Comparison of ENCODE assay signal across 16 cellular contexts in genomic region chr10:81502677-81503359, GRCh38.
DNase-seq lines count a peak whose midpoint lies in the region; ATAC-seq and TF ChIP-seq lines count a peak whose summit lies in the region.
"Had no signal": no experiment of that assay in that cellular context is flagged by ENCODE, and none has a peak within 500 bp of the region (broad histone marks: within the 10 kb centered on the region; RNA-seq: fewer than 3 reads in every experiment).

No MANE protein-coding gene starts in this region.

- no peak overlapping the region for H3K23ac ChIP-seq in neuronal stem cell (ENCODE audit: low read depth, low read length, poor library complexity)

- H3K4me1 Mint-ChIP-seq in chondrocyte (ENCODE audit: low read depth), result no peaks in the 10 kb centered on the region

- no peaks in the 10 kb centered on the region for H3K4me1 ChIP-seq in neuronal stem cell (ENCODE audit: control insufficient read depth in 2 of 2, insufficient read depth in 1 of 2, low read depth in 1 of 2, low read length in 2 of 2)
- no peaks in the 10 kb centered on the region for H3K4me1 ChIP-seq in upper lobe of left lung
- H3K4me1 ChIP-seq: HAP-1 had no signal

- H3K4me2 ChIP-seq in neuronal stem cell (ENCODE audit: insufficient read depth, low read length, poor library complexity, severe bottlenecking), result no peak overlapping the region
- H3K4me2 ChIP-seq: BLaER1 treated with 17β-estradiol and CSF1 and Interleukin-3, amounts not matched to agents 10 nM and 100 nM had no signal

- no peak overlapping the region for H3K4me3 Mint-ChIP-seq in chondrocyte (ENCODE audit: unreplicated experiment)
- H3K4me3 Mint-ChIP-seq: CD4-positive, alpha-beta T cell had no signal

- no peak overlapping the region for H4K8ac ChIP-seq in neuronal stem cell (ENCODE audit: low read depth, low read length)

- no peak overlapping the region for H4K91ac ChIP-seq in neuronal stem cell (ENCODE audit: low read depth, low read length, poor library complexity)

- H3K4ac ChIP-seq in neuronal stem cell (ENCODE audit: low read length), result no peak overlapping the region

- TF ChIP-seq CTCF in chondrocyte (IDR thresholded peaks at IDR 0.05), result no peak
- no peak for TF ChIP-seq CTCF in upper lobe of left lung (IDR thresholded peaks at IDR 0.05)

- peak; percentile 56 for DNase-seq in Right ventricle myocardium inferior (ENCODE audit: missing footprints)
- no peak for DNase-seq in left ventricle myocardium superior
- DNase-seq in chondrocyte (ENCODE audit: low spot score), result peak; percentile 90
- no peak for DNase-seq in neuronal stem cell (ENCODE audit: low spot score)
- peak in 1 of 2 donors; percentile 75 for DNase-seq in upper lobe of left lung
- no peak for DNase-seq in activated T-cell treated with anti-CD3 and anti-CD28 coated beads, Interleukin-2, amount 50 U/mL, for 48 hours
- DNase-seq: AML-193; Calu3; CD4-positive, alpha-beta T cell; DMS 273 treated with DMSO at 0.1 percent for 48 hours had no signal

- ATAC-seq in Right ventricle myocardium inferior (no peak), left ventricle myocardium superior (no peak), upper lobe of left lung (ENCODE audit: low FRiP score in 2 of 2) (peak; percentile 19 to 21), HG03108 (IDR thresholded peaks at IDR 0.05; ENCODE audit: unreplicated experiment) (no peak), SK-N-SH treated with all-trans-retinoic acid at 6 μM for 48 hours (no peak)
- ATAC-seq: HepG2 had no signal

- no peak overlapping the region for H3K27ac Mint-ChIP-seq in chondrocyte (ENCODE audit: unreplicated experiment)
- H3K27ac Mint-ChIP-seq: CD4-positive, alpha-beta T cell had no signal

- no peak overlapping the region for H3K14ac ChIP-seq in neuronal stem cell (ENCODE audit: low read length)

- H3K9ac ChIP-seq in neuronal stem cell (ENCODE audit: low read depth, low read length, poor library complexity), result no peak overlapping the region
- H3K9ac ChIP-seq: BLaER1 treated with 17β-estradiol and CSF1 and Interleukin-3, amounts not matched to agents 10 nM and 100 nM had no signal

- H3K9me3 Mint-ChIP-seq in chondrocyte (ENCODE audit: low read depth), result peaks cover 19% of the 10 kb centered on the region

- no peaks in the 10 kb centered on the region for H3K79me1 ChIP-seq in neuronal stem cell (ENCODE audit: low read depth, low read length)

- no peak overlapping the region for H2BK15ac ChIP-seq in neuronal stem cell (ENCODE audit: low read length)

- H2BK5ac ChIP-seq in neuronal stem cell (ENCODE audit: low read length), result no peak overlapping the region

- intact Hi-C loops in Right ventricle myocardium inferior (cut with DNase I), result no loop called here
- intact Hi-C loops in left ventricle myocardium superior (cut with micrococcal nuclease), result no loop called here

- H3K36me3 ChIP-seq in neuronal stem cell (replicated peaks in 1 of 2; ENCODE audit: control insufficient read depth in 2 of 2, insufficient read depth in 2 of 2, low read length in 2 of 2) (no peaks in the 10 kb centered on the region), upper lobe of left lung (no peaks in the 10 kb centered on the region)
- H3K36me3 ChIP-seq: BLaER1 treated with 17β-estradiol and CSF1 and Interleukin-3, amounts not matched to agents 10 nM and 100 nM; HAP-1 had no signal

- H3K36me3 Mint-ChIP-seq in chondrocyte (ENCODE audit: low read depth), result no peaks in the 10 kb centered on the region

- H2BK12ac ChIP-seq in neuronal stem cell (ENCODE audit: low read length), result no peak overlapping the region

- H3K27me3 ChIP-seq in neuronal stem cell (ENCODE audit: control insufficient read depth in 3 of 3, insufficient read depth in 3 of 3, low read depth in 1 of 3, low read length in 3 of 3) (no peaks in the 10 kb centered on the region), upper lobe of left lung (no peaks in the 10 kb centered on the region)
- H3K27me3 ChIP-seq: BLaER1 treated with 17β-estradiol and CSF1 and Interleukin-3, amounts not matched to agents 10 nM and 100 nM had no signal

- H3K9me3 ChIP-seq in neuronal stem cell (replicated peaks in 1 of 2; ENCODE audit: control insufficient read depth in 2 of 2, insufficient read depth in 1 of 2, low read depth in 1 of 2, low read length in 2 of 2) (peaks cover 0 to 2% of the 10 kb centered on the region in 2 donors), upper lobe of left lung (peaks cover 0 to 16% (median 0%) of the 10 kb centered on the region in 4 donors)
- H3K9me3 ChIP-seq: HAP-1 had no signal

- H3K27ac ChIP-seq in neuronal stem cell (replicated peaks; ENCODE audit: low read length), result no peak overlapping the region
- no peak overlapping the region for H3K27ac ChIP-seq in upper lobe of left lung
- H3K27ac ChIP-seq: 22Rv1; BLaER1 treated with 17β-estradiol and CSF1 and Interleukin-3, amounts not matched to agents 10 nM and 100 nM had no signal

- H3K4me3 ChIP-seq in neuronal stem cell (ENCODE audit: low read length in 2 of 2) (peak overlapping the region in 1 of 2 donors; percentile 54), upper lobe of left lung (no peak overlapping the region)
- H3K4me3 ChIP-seq: BLaER1 treated with 17β-estradiol and CSF1 and Interleukin-3, amounts not matched to agents 10 nM and 100 nM; HAP-1 had no signal

- WGBS in neuronal stem cell (ENCODE audit: extremely low coverage in 2 of 2, insufficient read length in 2 of 2, insufficient replicate concordance in 1 of 2), 2 donors, result no CpG with 5 or more reads among the region's 35 CpGs
- 94 to 95% methylated on average over 15 to 33 of the region's 35 CpGs for WGBS in upper lobe of left lung, 2 donors

- H2BK120ac ChIP-seq in neuronal stem cell (ENCODE audit: low read depth, low read length), result no peak overlapping the region

- H2AFZ ChIP-seq in neuronal stem cell (ENCODE audit: low read length), result no peak overlapping the region

- peak overlapping the region; percentile 17 for H3K18ac ChIP-seq in neuronal stem cell (ENCODE audit: low read length)

- no peaks in the 10 kb centered on the region for H3K27me3 Mint-ChIP-seq in chondrocyte (ENCODE audit: low read depth)
- H3K27me3 Mint-ChIP-seq: CD4-positive, alpha-beta T cell had no signal

- H2AK5ac ChIP-seq in neuronal stem cell (ENCODE audit: low read depth, low read length), result no peak overlapping the region

- TF ChIP-seq EP300 in upper lobe of left lung (IDR thresholded peaks at IDR 0.05), result no peak

- TF ChIP-seq POLR2A in upper lobe of left lung (IDR thresholded peaks at IDR 0.05), result no peak

TF ChIP-seq in SK-N-SH treated with all-trans-retinoic acid at 6 μM for 48 hours, 23 proteins besides CTCF, POLR2A, EP300 and RAD21 (continues in another document):
- no peak for TF ChIP-seq ZNF70 (CRISPR knock-in tag; IDR thresholded peaks at IDR 0.05)
- TF ChIP-seq PPARA (CRISPR knock-in tag; IDR thresholded peaks at IDR 0.05; ENCODE audit: borderline replicate concordance), result no peak
- no peak for TF ChIP-seq TOX (CRISPR knock-in tag; IDR thresholded peaks at IDR 0.05; ENCODE audit: borderline replicate concordance)
- no peak for TF ChIP-seq CSDC2 (CRISPR knock-in tag; IDR thresholded peaks at IDR 0.05)
- no peak for TF ChIP-seq RARB (CRISPR knock-in tag; IDR thresholded peaks at IDR 0.05)
- TF ChIP-seq PATZ1 (CRISPR knock-in tag; IDR thresholded peaks at IDR 0.05; ENCODE audit: borderline replicate concordance), result no peak
- no peak for TF ChIP-seq GLIS3 (CRISPR knock-in tag; IDR thresholded peaks at IDR 0.05)
- TF ChIP-seq TSHZ2 (CRISPR knock-in tag; IDR thresholded peaks at IDR 0.05), result no peak
- no peak for TF ChIP-seq BACH2 (CRISPR knock-in tag; IDR thresholded peaks at IDR 0.05; ENCODE audit: borderline replicate concordance)
- no peak for TF ChIP-seq ESRRG (CRISPR knock-in tag; IDR thresholded peaks at IDR 0.05)
- TF ChIP-seq ZFP3 (CRISPR knock-in tag; IDR thresholded peaks at IDR 0.05), result no peak
- no peak for TF ChIP-seq ZC3H10 (CRISPR knock-in tag; IDR thresholded peaks at IDR 0.05)
- TF ChIP-seq ZNF565 (CRISPR knock-in tag; conservative IDR thresholded peaks at IDR 0.05; ENCODE audit: low read depth), result no peak
- no peak for TF ChIP-seq ISL1 (CRISPR knock-in tag; IDR thresholded peaks at IDR 0.05)

Comparison
In these comparisons a context has a peak if more than half of its experiments do, and no peak if none do; other contexts are left out.
1. DNase-seq: peak in Right ventricle myocardium inferior (single experiment) and chondrocyte (single experiment); none in left ventricle myocardium superior (single experiment), neuronal stem cell (single experiment) and activated T-cell treated with anti-CD3 and anti-CD28 coated beads, Interleukin-2, amount 50 U/mL, for 48 hours (0 of 2).
2. ATAC-seq: peak in upper lobe of left lung (2 of 2); none in Right ventricle myocardium inferior (single experiment), left ventricle myocardium superior (single experiment), HG03108 (single experiment) and SK-N-SH treated with all-trans-retinoic acid at 6 μM for 48 hours (single experiment).